Comparison of ENCODE assay signal across 19 cellular contexts in the genomic region with DNA sequence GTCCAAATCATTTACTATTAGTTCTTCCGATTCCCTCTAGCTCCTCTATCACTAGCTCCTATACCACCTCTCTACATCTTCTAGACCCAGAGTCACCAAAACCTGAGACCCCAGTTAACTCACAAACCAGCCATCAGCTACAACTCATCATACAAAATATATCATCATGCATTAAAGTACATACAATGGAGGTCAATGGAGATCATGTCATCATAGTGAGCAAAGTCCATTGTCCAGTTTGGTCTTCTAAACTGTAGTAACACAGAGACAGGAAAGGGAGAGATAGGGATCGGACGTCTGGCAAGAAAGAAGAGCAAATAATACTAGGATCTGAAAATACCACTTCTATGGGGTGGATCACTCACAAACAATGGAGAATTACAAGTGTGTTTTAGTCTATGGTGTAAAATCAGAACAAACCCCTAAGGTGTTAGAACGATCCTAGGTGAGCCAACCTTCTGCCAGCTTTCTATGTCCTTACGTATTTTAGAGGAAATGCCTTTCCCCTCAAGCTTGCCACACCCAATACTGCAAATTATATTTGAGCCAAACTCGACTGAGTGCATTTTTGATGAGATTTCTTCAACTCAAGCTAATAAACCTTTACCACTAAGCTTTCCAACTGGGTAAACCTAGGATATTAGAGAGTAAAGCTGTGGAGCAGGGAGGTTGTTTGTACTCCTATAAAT. TPM values are rescaled to one million over a fixed set of nuclear protein-coding genes. Genes with fewer than 3 reads are reported as not detected.
DNase-seq lines count a peak whose midpoint lies in the region; ATAC-seq and TF ChIP-seq lines count a peak whose summit lies in the region.
"Had no signal": no experiment of that assay in that cellular context is flagged by ENCODE, and none has a peak within 500 bp of the region (broad histone marks: within the 10 kb centered on the region; RNA-seq: fewer than 3 reads in every experiment).

No MANE protein-coding gene starts in this region.

- no peaks in the 10 kb centered on the region for H3K9me3 Mint-ChIP-seq in Calu3 (ENCODE audit: low read depth, unreplicated experiment)
- H3K9me3 Mint-ChIP-seq: activated CD4-positive, alpha-beta memory T cell treated with anti-CD3 and anti-CD28 coated beads for 36 hours; stimulated activated naive CD8-positive, alpha-beta T cell treated with anti-CD3 and anti-CD28 coated beads, Interleukin-15, amount 100 ng/mL, for 72 hours had no signal

- TF ChIP-seq POLR2A in esophagus squamous epithelium (IDR thresholded peaks at IDR 0.05) = no peak

- H3K9me3 ChIP-seq in T-helper 17 cell (ENCODE audit: control insufficient read depth, low read length, poor library complexity, severe bottlenecking) (no peaks in the 10 kb centered on the region), esophagus squamous epithelium (no peaks in the 10 kb centered on the region), psoas muscle (no peaks in the 10 kb centered on the region)
- H3K9me3 ChIP-seq: esophagus muscularis mucosa had no signal

- H3K4me1 ChIP-seq in esophagus squamous epithelium = peaks cover 39 to 77% (median 50%) of the 10 kb centered on the region in 3 donors
- H3K4me1 ChIP-seq in psoas muscle = peaks cover 55% of the 10 kb centered on the region

- WGBS in esophagus squamous epithelium, 2 donors = 29 to 41% methylated on average over 6 of the region's 6 CpGs
- WGBS in psoas muscle, 3 donors = 58 to 73% (median 70%) methylated on average over 6 of the region's 6 CpGs

- H3K36me3 Mint-ChIP-seq in Calu3 (ENCODE audit: insufficient read depth, unreplicated experiment) = peaks cover 29% of the 10 kb centered on the region
- peaks cover 2% of the 10 kb centered on the region for H3K36me3 Mint-ChIP-seq in T-helper 17 cell (ENCODE audit: low read depth)

- TF ChIP-seq CTCF in Calu3 (IDR thresholded peaks at IDR 0.05; ENCODE audit: unreplicated experiment) (no peak), esophagus squamous epithelium (IDR thresholded peaks at IDR 0.05) (no peak), psoas muscle (IDR thresholded peaks at IDR 0.05) (no peak)

- H3K36me3 ChIP-seq in esophagus squamous epithelium (peaks cover 0 to 22% (median 12%) of the 10 kb centered on the region in 3 donors), psoas muscle (ENCODE audit: insufficient read depth in 1 of 2, low read depth in 1 of 2) (peaks cover 4 to 58% of the 10 kb centered on the region in 2 donors)

- H3K27ac Mint-ChIP-seq in Calu3 (ENCODE audit: unreplicated experiment) = peak overlapping the region; percentile 3
- peak overlapping the region; percentile 60 for H3K27ac Mint-ChIP-seq in T-helper 17 cell
- H3K27ac Mint-ChIP-seq: activated CD4-positive, alpha-beta memory T cell treated with anti-CD3 and anti-CD28 coated beads for 36 hours; stimulated activated naive CD8-positive, alpha-beta T cell treated with anti-CD3 and anti-CD28 coated beads, Interleukin-15, amount 100 ng/mL, for 72 hours had no signal

- CTCF ChIA-PET in Calu3 (lab: Charles Lee) = interaction anchor here (0.6 to 0.7 kb wide), 2 partner anchors 12 to 19 kb away, joined by 3 to 5 read pairs; no protein-coding TSS in a partner anchor

- DNase-seq in Calu3 (no peak), T-helper 17 cell (no peak), esophagus squamous epithelium (lab: John Stamatoyannopoulos, UW) (no peak), psoas muscle (no peak), SHP77 treated with DMSO at 0.1 percent for 48 hours (lab: John Stamatoyannopoulos, UW) (no peak), NCI-H146 treated with DMSO at 0.1 percent for 48 hours (lab: John Stamatoyannopoulos, UW; ENCODE audit: unreplicated experiment) (no peak), NCI-H748 (lab: John Stamatoyannopoulos, UW; ENCODE audit: unreplicated experiment) (no peak), SHP77 (lab: John Stamatoyannopoulos, UW) (no peak)
- DNase-seq: activated CD4-positive, alpha-beta memory T cell treated with anti-CD3 and anti-CD28 coated beads for 36 hours; activated T-cell treated with anti-CD3 and anti-CD28 coated beads, Interleukin-2, amount 50 U/mL, for 48 hours; AML-193; H7; Kasumi-1; NCI-H1105 treated with DMSO at 0.1 percent for 48 hours; NCI-H526 treated with DMSO at 0.1 percent for 48 hours; SIG-M5; stimulated activated CD4-positive, alpha-beta T cell treated with anti-CD3 and anti-CD28 coated beads, Interleukin-2, amount 100 ng/mL, for 48 hours; stimulated activated naive CD8-positive, alpha-beta T cell treated with anti-CD3 and anti-CD28 coated beads, Interleukin-15, amount 100 ng/mL, for 72 hours had no signal

- ATAC-seq in T-helper 17 cell = no peak
- no peak for ATAC-seq in psoas muscle
- ATAC-seq: stimulated activated naive CD8-positive, alpha-beta T cell treated with anti-CD3 and anti-CD28 coated beads, Interleukin-15, amount 100 ng/mL, for 72 hours had no signal

- H3K27me3 Mint-ChIP-seq in Calu3 (ENCODE audit: unreplicated experiment) (no peaks in the 10 kb centered on the region), T-helper 17 cell (no peaks in the 10 kb centered on the region)
- H3K27me3 Mint-ChIP-seq: activated CD4-positive, alpha-beta memory T cell treated with anti-CD3 and anti-CD28 coated beads for 36 hours; stimulated activated naive CD8-positive, alpha-beta T cell treated with anti-CD3 and anti-CD28 coated beads, Interleukin-15, amount 100 ng/mL, for 72 hours had no signal

- peak overlapping the region; percentile 69 to 100 (median 98) for H3K27ac ChIP-seq in esophagus squamous epithelium
- peak overlapping the region; percentile 26 for H3K27ac ChIP-seq in psoas muscle

- intact Hi-C loops in Calu3 (cut with micrococcal nuclease; ENCODE audit: unreplicated experiment) (no loop called here), esophagus squamous epithelium (cut with DNase I) (no loop called here), psoas muscle (cut with DNase I) (loop anchor here in 1 of 2 donors (2.0 kb wide), 1 partner anchor 15 kb away; no protein-coding TSS in a partner anchor)

- no TSS peak for BruUV-seq in Calu3 (replicated peaks; lab: Mats Ljungman, UMichigan)

- H3K4me3 Mint-ChIP-seq in Calu3 (ENCODE audit: low read depth, unreplicated experiment) = no peak overlapping the region
- no peak overlapping the region for H3K4me3 Mint-ChIP-seq in T-helper 17 cell
- H3K4me3 Mint-ChIP-seq: activated CD4-positive, alpha-beta memory T cell treated with anti-CD3 and anti-CD28 coated beads for 36 hours had no signal

- H3K4me1 Mint-ChIP-seq in Calu3 (ENCODE audit: low read depth, unreplicated experiment) (peaks cover 47% of the 10 kb centered on the region), T-helper 17 cell (peaks cover 40% of the 10 kb centered on the region)

- H3K27me3 ChIP-seq in esophagus squamous epithelium (no peaks in the 10 kb centered on the region), psoas muscle (ENCODE audit: insufficient read depth in 3 of 3, low read length in 2 of 3) (no peaks in the 10 kb centered on the region)

- H3K4me3 ChIP-seq in esophagus squamous epithelium (peak overlapping the region in 2 of 4 donors; percentile 2 to 21), psoas muscle (no peak overlapping the region)
- H3K4me3 ChIP-seq: esophagus muscularis mucosa had no signal

RNA-seq across cellular contexts. Expression of a gene that starts 3.9 kb away (rescaled TPM):
- total RNA-seq in Calu3 (2022) (102 and 104 TPM in 2 replicates), T-helper 17 cell (100 to 1,000 TPM in 1 of 2 donors, 10 to 100 TPM in 1; 65.8 to 126 TPM), esophagus squamous epithelium (100 to 1,000 TPM in 3 of 4 donors, 10 to 100 TPM in 1; 94.0 to 114 (median 107) TPM), psoas muscle (10 to 100 TPM; 64.4 to 91.0 (median 72.1) TPM)
- 100 to 1,000 TPM in 1 of 3 donors, 10 to 100 TPM in 2; 75.3 to 127 (median 95.8) TPM for polyA plus RNA-seq in psoas muscle

RNA-seq across cellular contexts. Expression of a gene that starts 12.9 kb away (rescaled TPM):
- total RNA-seq in Calu3 (2022) = 57.1 and 65.4 TPM in 2 replicates
- 10 to 100 TPM; 41.6 to 42.4 TPM for total RNA-seq in T-helper 17 cell
- 100 to 1,000 TPM in 1 of 4 donors, 10 to 100 TPM in 3; 52.6 to 103 (median 73.1) TPM for total RNA-seq in esophagus squamous epithelium
- 100 to 1,000 TPM; 395 to 772 (median 630) TPM for total RNA-seq in psoas muscle
- 100 to 1,000 TPM; 255 to 500 (median 354) TPM for polyA plus RNA-seq in psoas muscle

RNA-seq across cellular contexts. Expression of a gene that starts 27.2 kb away (rescaled TPM):
- total RNA-seq in Calu3 (2022) (35.4 and 36.7 TPM in 2 replicates), T-helper 17 cell (10 to 100 TPM; 16.7 to 21.1 TPM), esophagus squamous epithelium (10 to 100 TPM; 11.1 to 19.9 (median 14.1) TPM), psoas muscle (10 to 100 TPM; 14.3 to 19.8 (median 16.1) TPM)
- 10 to 100 TPM in 2 of 3 donors, 1 to 10 TPM in 1; 7.4 to 27.4 (median 16.5) TPM for polyA plus RNA-seq in psoas muscle

RNA-seq across cellular contexts. Expression of a gene that starts 53.0 kb away (rescaled TPM):
- total RNA-seq in Calu3 (2022) = 77.7 and 84.4 TPM in 2 replicates
- 100 to 1,000 TPM; 118 to 130 TPM for total RNA-seq in T-helper 17 cell
- total RNA-seq in esophagus squamous epithelium = 10 to 100 TPM; 39.4 to 77.4 (median 66.5) TPM
- 10 to 100 TPM; 17.1 to 25.6 (median 19.2) TPM for total RNA-seq in psoas muscle
- polyA plus RNA-seq in psoas muscle = 10 to 100 TPM; 19.0 to 33.9 (median 29.9) TPM
